In the genomic region with DNA sequence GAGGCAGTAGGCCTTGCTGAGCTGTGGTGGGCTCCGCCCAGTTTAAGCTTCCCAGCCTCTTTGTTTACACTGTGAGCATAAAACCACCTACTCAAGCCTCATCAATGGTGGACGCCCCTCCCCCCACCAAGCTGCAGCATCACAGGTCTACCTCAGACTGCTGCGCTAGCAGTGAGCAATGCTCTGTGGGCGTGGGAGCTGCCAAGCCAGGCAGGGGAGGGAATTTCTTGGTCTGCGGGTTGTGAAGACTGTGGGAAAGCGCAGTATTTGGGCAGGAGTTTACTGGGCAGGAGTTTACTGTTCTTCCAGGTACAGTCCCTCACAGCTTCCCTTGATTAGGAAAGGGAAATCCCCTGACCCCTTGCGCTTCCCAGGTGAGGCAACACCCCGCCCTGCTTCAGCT, we compare ENCODE assay signal across 10 cellular contexts.
DNase-seq lines count a peak whose midpoint lies in the region; ATAC-seq and TF ChIP-seq lines count a peak whose summit lies in the region.
"Had no signal": no experiment of that assay in that cellular context is flagged by ENCODE, and none has a peak within 500 bp of the region (broad histone marks: within the 10 kb centered on the region; RNA-seq: fewer than 3 reads in every experiment).

No MANE protein-coding gene starts in this region.

- H3K27ac ChIP-seq in foreskin keratinocyte = no peak overlapping the region

- no peaks in the 10 kb centered on the region for H3K9me3 Mint-ChIP-seq in T-helper 2 cell treated with Interferon-gamma antibody and Interleukin-4, amounts not matched to agents 5 μg/mL and 100 μg/mL, for 36 hours

- no peaks in the 10 kb centered on the region for H3K27me3 ChIP-seq in foreskin keratinocyte

- H3K4me1 ChIP-seq in foreskin keratinocyte = no peaks in the 10 kb centered on the region

- H3K36me3 Mint-ChIP-seq in T-helper 2 cell treated with Interferon-gamma antibody and Interleukin-4, amounts not matched to agents 5 μg/mL and 100 μg/mL, for 36 hours (ENCODE audit: low read depth) = no peaks in the 10 kb centered on the region

- H3K27me3 Mint-ChIP-seq in T-helper 2 cell treated with Interferon-gamma antibody and Interleukin-4, amounts not matched to agents 5 μg/mL and 100 μg/mL, for 36 hours (ENCODE audit: low read depth) = peaks cover 5% of the 10 kb centered on the region

- no peak overlapping the region for H3K27ac Mint-ChIP-seq in T-helper 2 cell treated with Interferon-gamma antibody and Interleukin-4, amounts not matched to agents 5 μg/mL and 100 μg/mL, for 36 hours

- no peaks in the 10 kb centered on the region for H3K4me1 Mint-ChIP-seq in T-helper 2 cell treated with Interferon-gamma antibody and Interleukin-4, amounts not matched to agents 5 μg/mL and 100 μg/mL, for 36 hours (ENCODE audit: low read depth)

- DNase-seq in activated T-cell treated with anti-CD3 and anti-CD28 coated beads for 48 hours (ENCODE audit: low read depth) = peak; percentile 2
- DNase-seq in activated T-cell treated with anti-CD3 and anti-CD28 coated beads for 4 hours = no peak
- DNase-seq in T-helper 2 cell treated with Interferon-gamma antibody and Interleukin-4, amounts not matched to agents 5 μg/mL and 100 μg/mL, for 36 hours (ENCODE audit: low spot score) = peak; percentile 14
- no peak for DNase-seq in foreskin keratinocyte
- DNase-seq in stimulated activated CD8-positive, alpha-beta memory T cell treated with anti-CD3 and anti-CD28 coated beads, Interleukin-12 subunit alpha, Interleukin-12 subunit beta, amount 100 ng/mL, for 4 hours (ENCODE audit: low read depth) = peak; percentile 5
- DNase-seq in NCI-H524 (lab: John Stamatoyannopoulos, UW) = no peak
- no peak for DNase-seq in effector CD4-positive, alpha-beta T cell
- DNase-seq in GM03348 (ENCODE audit: low spot score) = no peak
- DNase-seq: activated CD4-positive, CD25-positive, alpha-beta regulatory T cell; NCI-H2081 treated with DMSO at 0.1 percent for 48 hours had no signal

- TF ChIP-seq CTCF in foreskin keratinocyte (conservative IDR thresholded peaks at IDR 0.05) = no peak

- peak; percentile 55 for ATAC-seq in foreskin keratinocyte

- H3K4me3 Mint-ChIP-seq in T-helper 2 cell treated with Interferon-gamma antibody and Interleukin-4, amounts not matched to agents 5 μg/mL and 100 μg/mL, for 36 hours = no peak overlapping the region

Comparison
In these comparisons a context has a peak if more than half of its experiments do, and no peak if none do; other contexts are left out.
1. DNase-seq: peak in activated T-cell treated with anti-CD3 and anti-CD28 coated beads for 48 hours (single experiment), T-helper 2 cell treated with Interferon-gamma antibody and Interleukin-4, amounts not matched to agents 5 μg/mL and 100 μg/mL, for 36 hours (single experiment) and stimulated activated CD8-positive, alpha-beta memory T cell treated with anti-CD3 and anti-CD28 coated beads, Interleukin-12 subunit alpha, Interleukin-12 subunit beta, amount 100 ng/mL, for 4 hours (single experiment); none in activated T-cell treated with anti-CD3 and anti-CD28 coated beads for 4 hours (single experiment), foreskin keratinocyte (0 of 2), NCI-H524 (0 of 2), effector CD4-positive, alpha-beta T cell (single experiment) and GM03348 (single experiment).